ENCODE assay signal across 29 cellular contexts in genomic region chr18:3313685-3314084, GRCh38.
"Had no signal": no experiment of that assay in that cellular context is flagged by ENCODE, and none has a peak within 500 bp of the region (broad histone marks: within the 10 kb centered on the region; RNA-seq: fewer than 3 reads in every experiment).

No MANE protein-coding gene starts in this region.

- H3K36me3 Mint-ChIP-seq: activated CD8-positive, alpha-beta memory T cell treated with anti-CD3 and anti-CD28 coated beads, Interleukin-2, amount 10 ng/mL, durations not matched to agents 7 days and 5 days; activated naive CD4-positive, alpha-beta T cell treated with anti-CD3 and anti-CD28 coated beads, Interleukin-2, amount 50 U/mL, for 72 hours; brain had no signal

- H3K4me3 ChIP-seq: Peyer's patch, SJSA1 had no signal

- H3K4me1 Mint-ChIP-seq: activated CD8-positive, alpha-beta memory T cell treated with anti-CD3 and anti-CD28 coated beads, Interleukin-2, amount 10 ng/mL, durations not matched to agents 7 days and 5 days; activated naive CD8-positive, alpha-beta T cell treated with anti-CD3 and anti-CD28 coated beads, Interleukin-2, amount 50 U/mL, for 24 hours; central memory CD8-positive, alpha-beta T cell had no signal

- H3K36me3 ChIP-seq: Peyer's patch, SJSA1 had no signal

- H3K9me3 Mint-ChIP-seq: activated naive CD8-positive, alpha-beta T cell treated with anti-CD3 and anti-CD28 coated beads, Interleukin-2, amount 50 U/mL, for 24 hours; activated T-cell treated with anti-CD3 and anti-CD28 coated beads, Interleukin-2, amount 50 U/mL, for 24 hours; central memory CD8-positive, alpha-beta T cell had no signal

- H3K4me3 Mint-ChIP-seq: activated CD8-positive, alpha-beta memory T cell treated with anti-CD3 and anti-CD28 coated beads, Interleukin-2, amount 10 ng/mL, durations not matched to agents 7 days and 5 days; activated naive CD8-positive, alpha-beta T cell treated with anti-CD3 and anti-CD28 coated beads, Interleukin-2, amount 50 U/mL, for 24 hours; activated T-cell treated with anti-CD3 and anti-CD28 coated beads, Interleukin-2, amount 50 U/mL, for 24 hours; brain; central memory CD8-positive, alpha-beta T cell; T-helper 1 cell treated with Interleukin-12 subunit alpha and Interleukin-12 subunit beta and Interleukin-4 antibody, amounts not matched to agents 30 μg/mL and 1 μg/mL, for 36 hours had no signal

- H3K9me3 ChIP-seq: Peyer's patch, SJSA1 had no signal

- H3K27ac ChIP-seq: Peyer's patch, SJSA1 had no signal

- DNase-seq: activated CD4-positive, alpha-beta T cell treated with anti-CD3 and anti-CD28 coated beads for 4 hours; activated CD4-positive, alpha-beta T cell treated with anti-CD3 and anti-CD28 coated beads, Interleukin-2, amount 50 U/mL, for 4 hours; activated CD8-positive, alpha-beta memory T cell treated with anti-CD3 and anti-CD28 coated beads, Interleukin-2, amount 10 ng/mL, durations not matched to agents 7 days and 5 days; activated effector memory CD4-positive, alpha-beta T cell treated with anti-CD3 and anti-CD28 coated beads, Interleukin-2, amount 50 U/mL, for 16 hours; activated naive CD4-positive, alpha-beta T cell treated with Interleukin-2 at 50 U/mL for 16 hours; activated naive CD8-positive, alpha-beta T cell treated with anti-CD3 and anti-CD28 coated beads, Interleukin-2, amount 50 U/mL, for 24 hours; activated T-cell treated with anti-CD3 and anti-CD28 coated beads, Interleukin-2, amount 50 U/mL, for 24 hours; amygdala; KG1; NCI-H1048; NCI-H146; NCI-H187 treated with DMSO at 0.1 percent for 48 hours; NCI-H2171; NCI-H2227 treated with DMSO at 0.1 percent for 48 hours; NCI-H446 treated with DMSO at 0.1 percent for 48 hours; NCI-H524 treated with DMSO at 0.1 percent for 48 hours; NCI-H748 treated with DMSO at 0.1 percent for 48 hours; OCI-M1; Peyer's patch; SHP77; SW 1271 had no signal

- H3K27ac Mint-ChIP-seq: activated CD8-positive, alpha-beta memory T cell treated with anti-CD3 and anti-CD28 coated beads, Interleukin-2, amount 10 ng/mL, durations not matched to agents 7 days and 5 days; activated naive CD8-positive, alpha-beta T cell treated with anti-CD3 and anti-CD28 coated beads, Interleukin-2, amount 50 U/mL, for 24 hours; activated T-cell treated with anti-CD3 and anti-CD28 coated beads, Interleukin-2, amount 50 U/mL, for 24 hours; brain; T-helper 1 cell treated with Interleukin-12 subunit alpha and Interleukin-12 subunit beta and Interleukin-4 antibody, amounts not matched to agents 30 μg/mL and 1 μg/mL, for 36 hours had no signal

- ATAC-seq: activated CD4-positive, CD25-positive, alpha-beta regulatory T cell treated with anti-CD3 and anti-CD28 coated beads, Interleukin-2, amount 50 U/mL, for 24 hours; activated CD8-positive, alpha-beta memory T cell treated with anti-CD3 and anti-CD28 coated beads, Interleukin-2, amount 10 ng/mL, durations not matched to agents 7 days and 5 days; activated naive CD4-positive, alpha-beta T cell treated with anti-CD3 and anti-CD28 coated beads, Interleukin-2, amount 50 U/mL, for 72 hours; activated naive CD8-positive, alpha-beta T cell treated with anti-CD3 and anti-CD28 coated beads, Interleukin-2, amount 50 U/mL, for 24 hours; SK-N-SH treated with all-trans-retinoic acid at 6 μM for 48 hours had no signal

- FAIRE-seq: astrocyte had no signal

- H3K27me3 ChIP-seq: Peyer's patch, SJSA1 had no signal

- H3K4me1 ChIP-seq: Peyer's patch, SJSA1 had no signal
